In genomic region chr2:230694241-230694640, GRCh38 we compare ENCODE assay signal across 12 cellular contexts. TPM values are rescaled to one million over a fixed set of nuclear protein-coding genes. Genes with fewer than 3 reads are reported as not detected.
A peak's percentile ranks its signal among the peaks of the same experiment; 100 is the strongest.
DNase-seq lines count a peak whose midpoint lies in the region; ATAC-seq and TF ChIP-seq lines count a peak whose summit lies in the region.
"Had no signal": no experiment of that assay in that cellular context is flagged by ENCODE, and none has a peak within 500 bp of the region (broad histone marks: within the 10 kb centered on the region; RNA-seq: fewer than 3 reads in every experiment).

No MANE protein-coding gene starts in this region.

- no peak for TF ChIP-seq CTCF in SK-N-SH (IDR thresholded peaks at IDR 0.05)

- WGBS in SK-N-SH (ENCODE audit: low lambda C conversion rate): 100% methylated on average over 3 of the region's 3 CpGs

- peak overlapping the region; percentile 16 to 23 for H3K27ac ChIP-seq in mucosa of rectum (ENCODE audit: low read depth in 2 of 2, low read length in 2 of 2)
- H3K27ac ChIP-seq in SK-N-SH (ENCODE audit: low read depth in 2 of 2, low read length in 1 of 2): no peak overlapping the region
- H3K27ac ChIP-seq: left ventricle myocardium inferior, RWPE1 had no signal

- POLR2A ChIA-PET in activated CD8-positive, alpha-beta T cell treated with anti-CD3 and anti-CD28 coated beads, Interleukin-2, amount 10 ng/mL, durations not matched to agents 7 days and 5 days (lab: Charles Lee): interaction anchor here (0.8 kb wide), 1 partner anchor 278 kb away, joined by 3 read pairs; the partner anchor contains the start of gene SP100
- POLR2A ChIA-PET in SK-N-SH (lab: Yijun Ruan, JAX): no interaction called here

- H3K9me2 ChIP-seq in SK-N-SH: no peaks in the 10 kb centered on the region

- no peak overlapping the region for H3K4me2 ChIP-seq in SK-N-SH

- no peak for TF ChIP-seq EP300 in SK-N-SH (IDR thresholded peaks at IDR 0.05; ENCODE audit: borderline replicate concordance in 1 of 2, low read depth in 1 of 2, low read length in 1 of 2)

- H3K79me2 ChIP-seq in SK-N-SH (ENCODE audit: insufficient read depth): no peaks in the 10 kb centered on the region

- H2AFZ ChIP-seq in SK-N-SH (ENCODE audit: low read depth): no peak overlapping the region

- no peak overlapping the region for H3K4me3 Mint-ChIP-seq in activated CD8-positive, alpha-beta T cell treated with anti-CD3 and anti-CD28 coated beads, Interleukin-2, amount 10 ng/mL, durations not matched to agents 7 days and 5 days
- H3K4me3 Mint-ChIP-seq: CD4-positive, alpha-beta T cell had no signal

- H3K36me3 ChIP-seq in mucosa of rectum (ENCODE audit: control insufficient read depth in 2 of 2, insufficient read depth in 2 of 2, low read length in 2 of 2) (no peaks in the 10 kb centered on the region), SK-N-SH (replicated peaks in 1 of 2; ENCODE audit: control insufficient read depth in 1 of 2, insufficient read depth in 2 of 2, low read length in 1 of 2) (no peaks in the 10 kb centered on the region)
- H3K36me3 ChIP-seq: left ventricle myocardium inferior had no signal

- no peak overlapping the region for H3K4me3 ChIP-seq in mucosa of rectum (ENCODE audit: low read length in 2 of 2)
- no peak overlapping the region for H3K4me3 ChIP-seq in SK-N-SH (ENCODE audit: low read depth in 2 of 2, low read length in 1 of 2)
- H3K4me3 ChIP-seq: left ventricle myocardium inferior had no signal

- H3K27me3 ChIP-seq in mucosa of rectum (ENCODE audit: control insufficient read depth in 2 of 2, insufficient read depth in 2 of 2, low read length in 2 of 2) (no peaks in the 10 kb centered on the region), SK-N-SH (ENCODE audit: insufficient read depth) (no peaks in the 10 kb centered on the region)

- no peak for TF ChIP-seq RAD21 in SK-N-SH (IDR thresholded peaks at IDR 0.05; ENCODE audit: low read length)

- ATAC-seq in GM18868 (IDR thresholded peaks at IDR 0.05; ENCODE audit: unreplicated experiment): peak; percentile 95
- ATAC-seq in HG02588 (IDR thresholded peaks at IDR 0.05; ENCODE audit: unreplicated experiment): peak; percentile 69
- ATAC-seq in activated CD8-positive, alpha-beta T cell treated with anti-CD3 and anti-CD28 coated beads, Interleukin-2, amount 10 ng/mL, durations not matched to agents 7 days and 5 days: peak; percentile 68

- peaks cover 4% of the 10 kb centered on the region for H3K36me3 Mint-ChIP-seq in activated CD8-positive, alpha-beta T cell treated with anti-CD3 and anti-CD28 coated beads, Interleukin-2, amount 10 ng/mL, durations not matched to agents 7 days and 5 days (ENCODE audit: low read depth)

- no peak for DNase-seq in activated CD8-positive, alpha-beta T cell treated with anti-CD3 and anti-CD28 coated beads, Interleukin-2, amount 10 ng/mL, durations not matched to agents 7 days and 5 days
- no peak for DNase-seq in NCI-H1694 (lab: John Stamatoyannopoulos, UW)
- no peak for DNase-seq in SK-N-SH
- no peak for DNase-seq in NCI-H2227 (lab: John Stamatoyannopoulos, UW; ENCODE audit: unreplicated experiment)
- DNase-seq: CD4-positive, alpha-beta T cell; left ventricle myocardium inferior; NCI-H510A; nucleus accumbens had no signal

- H4K20me1 ChIP-seq in SK-N-SH (ENCODE audit: insufficient read depth): no peaks in the 10 kb centered on the region

- peak overlapping the region; percentile 62 for H3K27ac Mint-ChIP-seq in activated CD8-positive, alpha-beta T cell treated with anti-CD3 and anti-CD28 coated beads, Interleukin-2, amount 10 ng/mL, durations not matched to agents 7 days and 5 days
- H3K27ac Mint-ChIP-seq: CD4-positive, alpha-beta T cell had no signal

- H3K9me3 Mint-ChIP-seq in activated CD8-positive, alpha-beta T cell treated with anti-CD3 and anti-CD28 coated beads, Interleukin-2, amount 10 ng/mL, durations not matched to agents 7 days and 5 days (ENCODE audit: insufficient read depth): no peaks in the 10 kb centered on the region
- H3K9me3 Mint-ChIP-seq: CD4-positive, alpha-beta T cell had no signal

- H3K9ac ChIP-seq in mucosa of rectum (ENCODE audit: low read depth in 1 of 2, low read length in 2 of 2) (no peak overlapping the region), SK-N-SH (no peak overlapping the region)

- H3K9me3 ChIP-seq in mucosa of rectum (ENCODE audit: control insufficient read depth in 2 of 2, low read length in 2 of 2) (no peaks in the 10 kb centered on the region), SK-N-SH (no peaks in the 10 kb centered on the region)
- H3K9me3 ChIP-seq: left ventricle myocardium inferior had no signal

- CTCF ChIA-PET in activated CD8-positive, alpha-beta T cell treated with anti-CD3 and anti-CD28 coated beads, Interleukin-2, amount 10 ng/mL, durations not matched to agents 7 days and 5 days (lab: Charles Lee): interaction anchor here (0.6 to 1.8 kb wide), 5 partner anchors 8 to 104 kb away, joined by 3 to 6 read pairs (median 4); no protein-coding TSS in a partner anchor
- CTCF ChIA-PET in SK-N-SH (lab: Yijun Ruan, JAX): no interaction called here

- H3K27me3 Mint-ChIP-seq in activated CD8-positive, alpha-beta T cell treated with anti-CD3 and anti-CD28 coated beads, Interleukin-2, amount 10 ng/mL, durations not matched to agents 7 days and 5 days (ENCODE audit: low read depth): no peaks in the 10 kb centered on the region
- H3K27me3 Mint-ChIP-seq: CD4-positive, alpha-beta T cell had no signal

- no peaks in the 10 kb centered on the region for H3F3A ChIP-seq in SK-N-SH (replicated peaks; ENCODE audit: insufficient read depth)

- H3K4me1 Mint-ChIP-seq in activated CD8-positive, alpha-beta T cell treated with anti-CD3 and anti-CD28 coated beads, Interleukin-2, amount 10 ng/mL, durations not matched to agents 7 days and 5 days (ENCODE audit: low read depth): peaks cover 28% of the 10 kb centered on the region

- H3K4me1 ChIP-seq in mucosa of rectum (ENCODE audit: control insufficient read depth in 2 of 2, insufficient read depth in 2 of 2, low read length in 2 of 2) (peaks cover 0 to 5% of the 10 kb centered on the region in 2 donors), SK-N-SH (ENCODE audit: control insufficient read depth in 1 of 2, insufficient read depth in 2 of 2, low read depth in 1 of 2, low read length in 1 of 2) (no peaks in the 10 kb centered on the region; a peak in 1 of 4 replicates)

TF ChIP-seq in SK-N-SH, 30 proteins besides CTCF, POLR2A, EP300 and RAD21:
- no peak for TF ChIP-seq YY1 (IDR thresholded peaks at IDR 0.05; ENCODE audit: low read depth)
- TF ChIP-seq EZH2phosphoT487 (IDR thresholded peaks at IDR 0.05; ENCODE audit: borderline replicate concordance, low read depth): no peak
- no peak for TF ChIP-seq IRF3 (IDR thresholded peaks at IDR 0.05; ENCODE audit: low read depth, low read length)
- TF ChIP-seq RCOR1 (IDR thresholded peaks at IDR 0.05; ENCODE audit: low read length): no peak
- no peak for TF ChIP-seq JUND (IDR thresholded peaks at IDR 0.05)
- TF ChIP-seq, protein P1, sequence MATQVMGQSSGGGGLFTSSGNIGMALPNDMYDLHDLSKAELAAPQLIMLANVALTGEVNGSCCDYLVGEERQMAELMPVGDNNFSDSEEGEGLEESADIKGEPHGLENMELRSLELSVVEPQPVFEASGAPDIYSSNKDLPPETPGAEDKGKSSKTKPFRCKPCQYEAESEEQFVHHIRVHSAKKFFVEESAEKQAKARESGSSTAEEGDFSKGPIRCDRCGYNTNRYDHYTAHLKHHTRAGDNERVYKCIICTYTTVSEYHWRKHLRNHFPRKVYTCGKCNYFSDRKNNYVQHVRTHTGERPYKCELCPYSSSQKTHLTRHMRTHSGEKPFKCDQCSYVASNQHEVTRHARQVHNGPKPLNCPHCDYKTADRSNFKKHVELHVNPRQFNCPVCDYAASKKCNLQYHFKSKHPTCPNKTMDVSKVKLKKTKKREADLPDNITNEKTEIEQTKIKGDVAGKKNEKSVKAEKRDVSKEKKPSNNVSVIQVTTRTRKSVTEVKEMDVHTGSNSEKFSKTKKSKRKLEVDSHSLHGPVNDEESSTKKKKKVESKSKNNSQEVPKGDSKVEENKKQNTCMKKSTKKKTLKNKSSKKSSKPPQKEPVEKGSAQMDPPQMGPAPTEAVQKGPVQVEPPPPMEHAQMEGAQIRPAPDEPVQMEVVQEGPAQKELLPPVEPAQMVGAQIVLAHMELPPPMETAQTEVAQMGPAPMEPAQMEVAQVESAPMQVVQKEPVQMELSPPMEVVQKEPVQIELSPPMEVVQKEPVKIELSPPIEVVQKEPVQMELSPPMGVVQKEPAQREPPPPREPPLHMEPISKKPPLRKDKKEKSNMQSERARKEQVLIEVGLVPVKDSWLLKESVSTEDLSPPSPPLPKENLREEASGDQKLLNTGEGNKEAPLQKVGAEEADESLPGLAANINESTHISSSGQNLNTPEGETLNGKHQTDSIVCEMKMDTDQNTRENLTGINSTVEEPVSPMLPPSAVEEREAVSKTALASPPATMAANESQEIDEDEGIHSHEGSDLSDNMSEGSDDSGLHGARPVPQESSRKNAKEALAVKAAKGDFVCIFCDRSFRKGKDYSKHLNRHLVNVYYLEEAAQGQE (IDR thresholded peaks at IDR 0.05; ENCODE audit: low read depth, low read length): no peak
- no peak for TF ChIP-seq USF1 (IDR thresholded peaks at IDR 0.05; ENCODE audit: borderline replicate concordance, low read depth)
- no peak for TF ChIP-seq FOXM1 (IDR thresholded peaks at IDR 0.05; ENCODE audit: low read depth)
- TF ChIP-seq CHD2 (IDR thresholded peaks at IDR 0.05; ENCODE audit: low read length, partially characterized antibody): no peak
- TF ChIP-seq NRF1 (IDR thresholded peaks at IDR 0.05; ENCODE audit: low read depth, low read length): no peak

RNA-seq across cellular contexts. Expression of gene CAB39, which starts 18.4 kb away (rescaled TPM):
- 100 to 1,000 TPM; 175 to 178 TPM for total RNA-seq in activated CD8-positive, alpha-beta T cell treated with anti-CD3 and anti-CD28 coated beads, Interleukin-2, amount 10 ng/mL, durations not matched to agents 7 days and 5 days
- polyA plus RNA-seq in SK-N-SH (2012; rRNA removed): 15.7 and 18.7 TPM in 2 replicates
- polyA plus RNA-seq in SK-N-SH (2012; cell fraction: cytosol; rRNA removed): 24.9 and 27.9 TPM in 2 replicates
- polyA plus RNA-seq in SK-N-SH (2012; cell fraction: nucleus; rRNA removed): 15.2 and 23.1 TPM in 2 replicates

Comparison
In these comparisons a context has a peak if more than half of its experiments do, and no peak if none do; other contexts are left out.
1. H3K27ac ChIP-seq: peak in mucosa of rectum (2 of 2); none in SK-N-SH (0 of 2).
2. Peak in every context shown above with its lines, with median percentiles within 50 percentile points of each other: ATAC-seq.